ENCODE assay signal across 23 cellular contexts in the genomic region with DNA sequence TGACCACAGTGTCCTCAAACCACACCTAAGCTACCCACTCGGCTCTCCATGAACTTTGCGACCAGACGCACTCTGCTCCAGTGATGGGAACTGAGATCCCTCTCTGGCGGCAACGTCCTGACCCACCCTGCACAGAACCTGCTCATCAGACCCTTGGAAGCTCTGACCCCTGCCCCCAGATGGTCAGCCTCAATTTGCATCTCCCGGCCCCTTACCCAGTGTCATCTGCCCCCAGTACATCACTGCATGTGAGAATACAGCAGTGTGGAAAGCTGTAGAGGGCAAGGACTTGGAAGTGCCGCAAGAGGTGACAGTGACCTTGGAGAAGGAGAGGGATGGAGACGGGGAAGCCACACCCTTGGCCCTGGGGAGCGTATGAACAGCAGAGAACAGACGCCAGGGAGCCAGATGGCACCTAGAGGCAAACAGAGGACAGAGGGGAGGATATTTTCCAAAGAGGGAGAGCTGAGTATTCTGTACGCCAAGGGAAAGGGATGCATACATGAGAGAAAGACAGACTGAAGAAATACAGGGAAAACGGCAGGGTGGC.
DNase-seq lines count a peak whose midpoint lies in the region; ATAC-seq, FAIRE-seq and TF ChIP-seq lines count a peak whose summit lies in the region.
"Had no signal": no experiment of that assay in that cellular context is flagged by ENCODE, and none has a peak within 500 bp of the region (broad histone marks: within the 10 kb centered on the region; RNA-seq: fewer than 3 reads in every experiment).

No MANE protein-coding gene starts in this region.

- intact Hi-C loops in kidney (cut with DNase I) = no loop called here

- no peaks in the 10 kb centered on the region for H3K9me3 ChIP-seq in BLaER1 treated with 17β-estradiol and CSF1 and Interleukin-3, amounts not matched to agents 10 nM and 100 nM (replicated peaks in 1 of 11)
- H3K9me3 ChIP-seq in KOPT-K1 (ENCODE audit: insufficient read depth, low read length, poor library complexity, severe bottlenecking) (no peaks in the 10 kb centered on the region), WERI-Rb-1 (ENCODE audit: severe bottlenecking) (no peaks in the 10 kb centered on the region), kidney (ENCODE audit: control insufficient read depth in 1 of 2, low read length in 2 of 2) (no peaks in the 10 kb centered on the region), MM.1S (replicated peaks; ENCODE audit: insufficient read depth, low read length) (no peaks in the 10 kb centered on the region)
- H3K9me3 ChIP-seq: adrenal gland, uterus had no signal

- peaks cover 77 to 100% (median 100%) of the 10 kb centered on the region in 10 experiments for H3K4me1 ChIP-seq in BLaER1 treated with 17β-estradiol and CSF1 and Interleukin-3, amounts not matched to agents 10 nM and 100 nM
- H3K4me1 ChIP-seq in kidney (ENCODE audit: control insufficient read depth in 1 of 2, insufficient read depth in 1 of 2, low read depth in 1 of 2, low read length in 2 of 2) = peaks cover 20 to 21% of the 10 kb centered on the region in 2 donors
- H3K4me1 ChIP-seq in MM.1S (ENCODE audit: low read length) = no peaks in the 10 kb centered on the region
- H3K4me1 ChIP-seq: uterus had no signal

- H3K4me3 ChIP-seq in BLaER1 treated with 17β-estradiol and CSF1 and Interleukin-3, amounts not matched to agents 10 nM and 100 nM = no peak overlapping the region
- no peak overlapping the region for H3K4me3 ChIP-seq in WERI-Rb-1 (ENCODE audit: low read depth, low read length)
- H3K4me3 ChIP-seq in kidney (ENCODE audit: low read length in 2 of 2) = no peak overlapping the region
- H3K4me3 ChIP-seq in MM.1S (ENCODE audit: low read length) = no peak overlapping the region
- H3K4me3 ChIP-seq: adrenal gland, uterus had no signal

- TF ChIP-seq CTCF in WERI-Rb-1 (IDR thresholded peaks at IDR 0.05; ENCODE audit: low read depth, low read length) (no peak), kidney (IDR thresholded peaks at IDR 0.05; ENCODE audit: borderline replicate concordance, extremely low read depth, insufficient read depth) (no peak), MM.1S (IDR thresholded peaks at IDR 0.05; ENCODE audit: low read length) (no peak)

- H2AFZ ChIP-seq in MM.1S (ENCODE audit: low read length) = no peak overlapping the region
- H2AFZ ChIP-seq: parathyroid adenoma had no signal

- peak overlapping the region in 5 of 11 experiments; percentile 58 to 74 (median 62); a peak in 8 of 22 replicates for H3K9ac ChIP-seq in BLaER1 treated with 17β-estradiol and CSF1 and Interleukin-3, amounts not matched to agents 10 nM and 100 nM
- H3K9ac ChIP-seq in kidney (ENCODE audit: low read length in 2 of 2) (no peak overlapping the region), MM.1S (ENCODE audit: low read length) (no peak overlapping the region)
- H3K9ac ChIP-seq: parathyroid adenoma had no signal

- H3F3A ChIP-seq in MM.1S (ENCODE audit: insufficient read depth, low read length) = no peaks in the 10 kb centered on the region

- H3K9me2 ChIP-seq in MM.1S (replicated peaks; ENCODE audit: insufficient read depth, low read length) = no peaks in the 10 kb centered on the region

- peak overlapping the region in 6 of 11 experiments; percentile 67 to 80 (median 76); a peak in 11 of 22 replicates for H3K27ac ChIP-seq in BLaER1 treated with 17β-estradiol and CSF1 and Interleukin-3, amounts not matched to agents 10 nM and 100 nM
- H3K27ac ChIP-seq in KOPT-K1 (ENCODE audit: low read depth, low read length, poor library complexity, severe bottlenecking) (peak overlapping the region; percentile 47), WERI-Rb-1 (peak overlapping the region; percentile 55; the same call in 1 of the 2 replicates), kidney (ENCODE audit: low read depth in 2 of 2, low read length in 2 of 2) (no peak overlapping the region), MM.1S (ENCODE audit: low read length) (no peak overlapping the region)
- H3K27ac ChIP-seq: adrenal gland, parathyroid adenoma, uterus had no signal

- peak overlapping the region; percentile 64 to 95 (median 83); a peak in 21 of 22 replicates for H3K4me2 ChIP-seq in BLaER1 treated with 17β-estradiol and CSF1 and Interleukin-3, amounts not matched to agents 10 nM and 100 nM
- no peak overlapping the region for H3K4me2 ChIP-seq in MM.1S (ENCODE audit: low read depth, low read length)

- no peak for FAIRE-seq in kidney (lab: Jason Lieb, UNC)
- FAIRE-seq: bronchial epithelial cell, G401.6 had no signal

- ATAC-seq in GM21526 (IDR thresholded peaks at IDR 0.05; ENCODE audit: low FRiP score, unreplicated experiment) = no peak
- ATAC-seq: naive thymus-derived CD8-positive, alpha-beta T cell had no signal

- DNase-seq in WERI-Rb-1 (peak; percentile 36), kidney (peak; percentile 61), NCI-H526 treated with DMSO at 0.1 percent for 48 hours (lab: John Stamatoyannopoulos, UW) (no peak), MM.1S (no peak), NCI-H1092 treated with DMSO at 0.1 percent for 48 hours (lab: John Stamatoyannopoulos, UW) (no peak)
- DNase-seq: ACHN; activated naive CD4-positive, alpha-beta T cell; activated T-cell treated with anti-CD3 and anti-CD28 coated beads, Interleukin-2, amount 50 U/mL, for 24 hours; adrenal gland; C1 segment of cervical spinal cord; dermis blood vessel endothelial cell; HFFc6; NCI-H1105; NCI-H2081; NCI-H510A; uterus had no signal

- no peaks in the 10 kb centered on the region for H3K79me2 ChIP-seq in MM.1S (ENCODE audit: low read length)

- peaks cover 0 to 4% (median 0%) of the 10 kb centered on the region in 11 experiments; a peak in 1 of 22 replicates for H3K27me3 ChIP-seq in BLaER1 treated with 17β-estradiol and CSF1 and Interleukin-3, amounts not matched to agents 10 nM and 100 nM
- no peaks in the 10 kb centered on the region for H3K27me3 ChIP-seq in WERI-Rb-1 (ENCODE audit: insufficient read depth, low read depth, severe bottlenecking)
- no peaks in the 10 kb centered on the region for H3K27me3 ChIP-seq in MM.1S (replicated peaks; ENCODE audit: insufficient read depth, low read length)
- H3K27me3 ChIP-seq: adrenal gland, uterus had no signal

- H4K20me1 ChIP-seq in BLaER1 treated with 17β-estradiol and CSF1 and Interleukin-3, amounts not matched to agents 10 nM and 100 nM = peaks cover 0 to 23% (median 0%) of the 10 kb centered on the region in 11 experiments; a peak in 7 of 22 replicates
- no peaks in the 10 kb centered on the region for H4K20me1 ChIP-seq in MM.1S (ENCODE audit: insufficient read depth, low read length)

- H3K36me3 ChIP-seq in BLaER1 treated with 17β-estradiol and CSF1 and Interleukin-3, amounts not matched to agents 10 nM and 100 nM = no peaks in the 10 kb centered on the region
- no peaks in the 10 kb centered on the region for H3K36me3 ChIP-seq in KOPT-K1 (ENCODE audit: insufficient read depth, low read length)
- H3K36me3 ChIP-seq in WERI-Rb-1 = no peaks in the 10 kb centered on the region
- H3K36me3 ChIP-seq in kidney (ENCODE audit: control insufficient read depth in 1 of 2, insufficient read depth in 2 of 2, low read length in 2 of 2) = no peaks in the 10 kb centered on the region
- no peaks in the 10 kb centered on the region for H3K36me3 ChIP-seq in MM.1S (replicated peaks; ENCODE audit: insufficient read depth, low read length)
- H3K36me3 ChIP-seq: adrenal gland, uterus had no signal

Comparison
In these comparisons a context has a peak if more than half of its experiments do, and no peak if none do; other contexts are left out.
1. H3K27ac ChIP-seq: peak in BLaER1 treated with 17β-estradiol and CSF1 and Interleukin-3, amounts not matched to agents 10 nM and 100 nM (6 of 11), KOPT-K1 (single experiment) and WERI-Rb-1 (single experiment); none in kidney (0 of 2) and MM.1S (single experiment).
2. DNase-seq: peak in WERI-Rb-1 (single experiment) and kidney (single experiment); none in NCI-H526 treated with DMSO at 0.1 percent for 48 hours (single experiment), MM.1S (single experiment) and NCI-H1092 treated with DMSO at 0.1 percent for 48 hours (single experiment).